Comparison of ENCODE assay signal across 8 cellular contexts in the genomic region with DNA sequence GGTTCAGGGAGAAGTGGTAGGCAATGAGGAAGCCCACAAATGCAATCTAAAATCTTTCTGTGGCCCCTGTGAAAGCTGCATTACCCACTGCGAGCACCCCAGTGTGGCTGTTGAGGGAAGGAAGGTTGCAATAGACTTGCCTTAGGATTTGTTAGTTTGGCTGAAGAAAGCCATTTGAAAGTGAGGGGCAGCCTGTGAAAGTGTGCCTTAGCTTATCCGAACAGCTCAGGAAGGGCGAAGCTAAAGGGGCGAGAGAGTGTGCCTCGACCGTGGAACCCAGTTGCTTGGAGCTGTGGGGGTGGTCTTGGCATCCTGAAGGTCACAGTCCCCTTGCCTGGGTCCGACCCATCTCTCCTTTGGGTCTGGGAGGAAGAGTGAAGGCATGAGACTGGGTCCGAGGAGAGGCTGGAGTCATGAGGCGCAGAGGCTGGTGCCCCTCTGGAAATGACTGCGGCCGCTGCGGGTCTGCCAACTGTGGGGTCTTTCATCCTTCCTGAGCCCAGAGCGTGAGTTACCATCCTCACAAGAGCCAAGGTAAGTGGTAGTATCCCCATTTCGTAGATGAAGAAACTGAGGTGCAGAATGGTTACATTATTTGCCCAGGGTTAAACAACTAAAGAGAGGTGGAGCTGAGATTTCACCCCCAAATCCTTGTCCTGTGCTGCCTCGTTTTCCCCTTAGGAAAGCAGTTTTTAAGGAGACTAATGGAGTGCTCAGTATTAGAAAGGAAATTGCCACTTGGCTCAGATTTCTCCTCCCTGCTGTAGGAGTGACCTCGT. TPM values are rescaled to one million over a fixed set of nuclear protein-coding genes. Genes with fewer than 3 reads are reported as not detected.
A peak's percentile ranks its signal among the peaks of the same experiment; 100 is the strongest.
DNase-seq lines count a peak whose midpoint lies in the region; ATAC-seq and TF ChIP-seq lines count a peak whose summit lies in the region.
"Had no signal": no experiment of that assay in that cellular context is flagged by ENCODE, and none has a peak within 500 bp of the region (broad histone marks: within the 10 kb centered on the region; RNA-seq: fewer than 3 reads in every experiment).

No MANE protein-coding gene starts in this region.

- no peak overlapping the region for H2BK20ac ChIP-seq in IMR-90 (ENCODE audit: low read depth, low read length)

- POLR2A ChIA-PET in IMR-90 (lab: Charles Lee; ENCODE audit: unreplicated experiment): no interaction called here
- POLR2A ChIA-PET in activated naive CD8-positive, alpha-beta T cell treated with anti-CD3 and anti-CD28 coated beads, Interleukin-2, amount 10 ng/mL, durations not matched to agents 7 days and 5 days (lab: Charles Lee): interaction anchor here (0.6 to 3.5 kb wide), 5 partner anchors 14 to 312 kb away, joined by 4 to 9 read pairs (median 7); no protein-coding TSS in a partner anchor

- H3K18ac ChIP-seq in IMR-90 (ENCODE audit: low read depth, low read length): no peak overlapping the region

- WGBS in IMR-90 (ENCODE audit: extremely low coverage in 2 of 2, insufficient read length in 1 of 2), 2 experiments: 100% methylated on average over 3 of the region's 16 CpGs; no CpG with 5 or more reads in 1 of the 2 experiments
- WGBS in right lobe of liver (ENCODE audit: insufficient coverage, low coverage, low lambda C conversion rate, missing lambda C conversion rate): 72% methylated on average over 9 of the region's 16 CpGs

- H3K27ac ChIP-seq in IMR-90 (ENCODE audit: insufficient read depth, low read length): peak overlapping the region; percentile 23; the same call in 1 of the 2 replicates
- H3K27ac ChIP-seq in right lobe of liver: peak overlapping the region in 2 of 3 donors; percentile 57 to 61
- H3K27ac ChIP-seq in substantia nigra (ENCODE audit: low read depth, low read length, poor library complexity, severe bottlenecking): peak overlapping the region; percentile 56

- intact Hi-C loops in IMR-90 (cut with micrococcal nuclease): no loop called here
- intact Hi-C loops in right lobe of liver (cut with DNase I): no loop called here

- peaks cover 13% of the 10 kb centered on the region for H3K9me1 ChIP-seq in IMR-90 (ENCODE audit: insufficient read depth, low read length)

- no peak for DNase-seq in IMR-90
- DNase-seq in activated naive CD8-positive, alpha-beta T cell treated with anti-CD3 and anti-CD28 coated beads, Interleukin-2, amount 10 ng/mL, durations not matched to agents 7 days and 5 days: no peak
- no peak for DNase-seq in right lobe of liver
- no peak for DNase-seq in substantia nigra (lab: John Stamatoyannopoulos, UW)
- no peak for DNase-seq in NCI-H2081 (lab: John Stamatoyannopoulos, UW)
- no peak for DNase-seq in NK-92 (lab: John Stamatoyannopoulos, UW; ENCODE audit: unreplicated experiment)
- DNase-seq: H7 had no signal

- in situ Hi-C loops in IMR-90 (cut with MboI; ENCODE audit: low sequenced_read_pairs): no loop called here

- TF ChIP-seq POLR2A in IMR-90 (IDR thresholded peaks at IDR 0.05; ENCODE audit: low read depth, low read length): no peak
- no peak for TF ChIP-seq POLR2A in right lobe of liver (IDR thresholded peaks at IDR 0.05)

- H2AFZ ChIP-seq in IMR-90 (replicated peaks; ENCODE audit: low read length, poor library complexity): no peak overlapping the region

- peak overlapping the region; percentile 38 for H2AK9ac ChIP-seq in IMR-90 (replicated peaks; ENCODE audit: low read depth, low read length, poor library complexity)

- peak overlapping the region; percentile 24 for H2AK5ac ChIP-seq in IMR-90 (ENCODE audit: low read depth, low read length)

- CTCF ChIA-PET in IMR-90 (lab: Yijun Ruan, JAX): interaction anchor here (0.6 to 1.7 kb wide), 3 partner anchors 9 to 149 kb away, joined by 3 to 5 read pairs (median 4); no protein-coding TSS in a partner anchor

- dilution Hi-C loops in IMR-90 (cut with HindIII; ENCODE audit: low sequenced_read_pairs, unreplicated experiment): no loop called here

- peak overlapping the region; percentile 27; the same call in 1 of the 2 replicates for H4K5ac ChIP-seq in IMR-90 (ENCODE audit: low read depth, low read length)

- H4K91ac ChIP-seq in IMR-90 (ENCODE audit: insufficient read depth, low read depth, low read length): no peak overlapping the region; the same call in 1 of the 2 replicates

- H3K9me3 ChIP-seq in IMR-90 (ENCODE audit: control insufficient read depth, insufficient read depth, low read length) (no peaks in the 10 kb centered on the region), right lobe of liver (no peaks in the 10 kb centered on the region)

- peaks cover 36 to 84% of the 10 kb centered on the region in 2 experiments for H3K79me1 ChIP-seq in IMR-90 (ENCODE audit: low read depth in 1 of 2, low read length in 2 of 2)

- TF ChIP-seq RAD21 in IMR-90 (IDR thresholded peaks at IDR 0.05; ENCODE audit: low read length): no peak

- H3K4me2 ChIP-seq in IMR-90 (ENCODE audit: low read depth, low read length): peak overlapping the region; percentile 62; the same call in 1 of the 2 replicates

- H3K4me1 ChIP-seq in IMR-90 (ENCODE audit: control insufficient read depth, insufficient read depth, low read length): peaks cover 29% of the 10 kb centered on the region
- peaks cover 0 to 36% (median 10%) of the 10 kb centered on the region in 4 donors for H3K4me1 ChIP-seq in right lobe of liver

- H4K8ac ChIP-seq in IMR-90 (ENCODE audit: low read depth in 2 of 2, low read length in 2 of 2): no peak overlapping the region; a peak in 3 of 4 replicates

- H3K27me3 Mint-ChIP-seq in activated naive CD8-positive, alpha-beta T cell treated with anti-CD3 and anti-CD28 coated beads, Interleukin-2, amount 10 ng/mL, durations not matched to agents 7 days and 5 days: no peaks in the 10 kb centered on the region

- no peaks in the 10 kb centered on the region for H3K27me3 ChIP-seq in IMR-90 (ENCODE audit: control insufficient read depth, insufficient read depth, low read length)
- H3K27me3 ChIP-seq in right lobe of liver: no peaks in the 10 kb centered on the region

- peaks cover 11% of the 10 kb centered on the region; the same call in 1 of the 2 replicates for H4K20me1 ChIP-seq in IMR-90 (ENCODE audit: insufficient read depth, low read length)

- H3K4ac ChIP-seq in IMR-90 (ENCODE audit: low read depth, low read length): peak overlapping the region; percentile 44; the same call in 1 of the 2 replicates

- BruUV-seq in IMR-90 (replicated peaks; lab: Mats Ljungman, UMichigan): no TSS peak

- H3K23ac ChIP-seq in IMR-90 (ENCODE audit: low read depth, low read length): peak overlapping the region; percentile 85; the same call in 1 of the 2 replicates

- ATAC-seq in IMR-90 (ENCODE audit: low read depth) (no peak), right lobe of liver (no peak), HG02973 (IDR thresholded peaks at IDR 0.05; ENCODE audit: unreplicated experiment) (no peak)
- ATAC-seq in activated naive CD8-positive, alpha-beta T cell treated with anti-CD3 and anti-CD28 coated beads, Interleukin-2, amount 10 ng/mL, durations not matched to agents 7 days and 5 days (ENCODE audit: low read depth): no peak

- peak overlapping the region; percentile 72 for H2BK5ac ChIP-seq in IMR-90 (ENCODE audit: low read depth, low read length, poor library complexity, severe bottlenecking)

- no peak overlapping the region for H2BK15ac ChIP-seq in IMR-90 (ENCODE audit: low read depth, low read length)

- H3K4me1 Mint-ChIP-seq in activated naive CD8-positive, alpha-beta T cell treated with anti-CD3 and anti-CD28 coated beads, Interleukin-2, amount 10 ng/mL, durations not matched to agents 7 days and 5 days: peaks cover 49% of the 10 kb centered on the region

- peak overlapping the region; percentile 66 for H3K4me3 Mint-ChIP-seq in activated naive CD8-positive, alpha-beta T cell treated with anti-CD3 and anti-CD28 coated beads, Interleukin-2, amount 10 ng/mL, durations not matched to agents 7 days and 5 days

- H3K36me3 ChIP-seq in IMR-90 (ENCODE audit: control insufficient read depth, insufficient read depth, low read length) (no peaks in the 10 kb centered on the region), right lobe of liver (no peaks in the 10 kb centered on the region)

- peak overlapping the region; percentile 72 for H3K27ac Mint-ChIP-seq in activated naive CD8-positive, alpha-beta T cell treated with anti-CD3 and anti-CD28 coated beads, Interleukin-2, amount 10 ng/mL, durations not matched to agents 7 days and 5 days

- TF ChIP-seq CTCF in IMR-90 (conservative IDR thresholded peaks at IDR 0.05; ENCODE audit: low read depth, low read length): no peak
- TF ChIP-seq CTCF in right lobe of liver (IDR thresholded peaks at IDR 0.05): no peak

- 0 out of 2 replicates have a peak overlapping the region, but pooled peaks have one; percentile 3 for H3K14ac ChIP-seq in IMR-90 (replicated peaks; ENCODE audit: low read depth, low read length)

- H3K9me3 Mint-ChIP-seq in activated naive CD8-positive, alpha-beta T cell treated with anti-CD3 and anti-CD28 coated beads, Interleukin-2, amount 10 ng/mL, durations not matched to agents 7 days and 5 days: no peaks in the 10 kb centered on the region

- peaks cover 17% of the 10 kb centered on the region for H3K36me3 Mint-ChIP-seq in activated naive CD8-positive, alpha-beta T cell treated with anti-CD3 and anti-CD28 coated beads, Interleukin-2, amount 10 ng/mL, durations not matched to agents 7 days and 5 days

- peak overlapping the region; percentile 14; the same call in 1 of the 2 replicates for H3K9ac ChIP-seq in IMR-90 (ENCODE audit: low read depth, low read length)

- H3K56ac ChIP-seq in IMR-90 (ENCODE audit: extremely low read depth, insufficient read depth, low read length): no peak overlapping the region

- no peak overlapping the region for H2BK120ac ChIP-seq in IMR-90 (ENCODE audit: low read depth, low read length)

- H3K4me3 ChIP-seq in IMR-90 (ENCODE audit: insufficient read depth, low read depth, low read length) (no peak overlapping the region), right lobe of liver (no peak overlapping the region)

RNA-seq across cellular contexts. Expression of a gene that starts 24.4 kb away (rescaled TPM):
- total RNA-seq in IMR-90 (2012; rRNA removed): 17.9 and 20.3 TPM in 2 replicates
- 14.0 and 19.1 TPM in 2 replicates for polyA plus RNA-seq in IMR-90 (2012; rRNA removed)
- 11.0 and 16.7 TPM in 2 replicates for polyA plus RNA-seq in IMR-90 (2012; cell fraction: cytosol; rRNA removed)
- polyA plus RNA-seq in IMR-90 (2012; cell fraction: nucleus; rRNA removed; ENCODE audit: low replicate concordance): 61.0 and 98.5 TPM in 2 replicates
- 10 to 100 TPM; 21.2 to 21.8 TPM for total RNA-seq in activated naive CD8-positive, alpha-beta T cell treated with anti-CD3 and anti-CD28 coated beads, Interleukin-2, amount 10 ng/mL, durations not matched to agents 7 days and 5 days
- 10 to 100 TPM; 21.2 to 81.5 (median 53.3) TPM for total RNA-seq in right lobe of liver

RNA-seq across cellular contexts. Expression of a gene that starts 25.3 kb away (rescaled TPM):
- total RNA-seq in IMR-90 (2012; rRNA removed): 8.3 and 9.7 TPM in 2 replicates
- 10.1 and 10.4 TPM in 2 replicates for polyA plus RNA-seq in IMR-90 (2012; rRNA removed)
- 7.8 and 9.2 TPM in 2 replicates for polyA plus RNA-seq in IMR-90 (2012; cell fraction: cytosol; rRNA removed)
- 3.5 and 5.6 TPM in 2 replicates for polyA plus RNA-seq in IMR-90 (2012; cell fraction: nucleus; rRNA removed; ENCODE audit: low replicate concordance)
- total RNA-seq in activated naive CD8-positive, alpha-beta T cell treated with anti-CD3 and anti-CD28 coated beads, Interleukin-2, amount 10 ng/mL, durations not matched to agents 7 days and 5 days: 10 to 100 TPM; 11.8 to 13.2 TPM
- total RNA-seq in right lobe of liver: 1 to 10 TPM; 3.9 to 6.8 (median 5.7) TPM

RNA-seq across cellular contexts. Expression of a gene that starts 35.1 kb away (rescaled TPM):
- 90.3 and 107 TPM in 2 replicates for total RNA-seq in IMR-90 (2012; rRNA removed)
- 99.2 and 100 TPM in 2 replicates for polyA plus RNA-seq in IMR-90 (2012; rRNA removed)
- polyA plus RNA-seq in IMR-90 (2012; cell fraction: cytosol; rRNA removed): 69.7 and 115 TPM in 2 replicates
- polyA plus RNA-seq in IMR-90 (2012; cell fraction: nucleus; rRNA removed; ENCODE audit: low replicate concordance): 116 and 217 TPM in 2 replicates
- 10 to 100 TPM; 51.8 to 53.2 TPM for total RNA-seq in activated naive CD8-positive, alpha-beta T cell treated with anti-CD3 and anti-CD28 coated beads, Interleukin-2, amount 10 ng/mL, durations not matched to agents 7 days and 5 days
- total RNA-seq in right lobe of liver: 10 to 100 TPM; 27.2 to 67.2 (median 30.5) TPM

RNA-seq across cellular contexts. Expression of a gene that starts 56.9 kb away (rescaled TPM):
- total RNA-seq in IMR-90 (2012; rRNA removed) (not detected in 2 replicates), right lobe of liver (10 to 100 TPM in 4 of 6 experiments, 1 to 10 TPM in 2; 2.7 to 81.8 (median 18.1) TPM)
- not detected in 2 replicates for polyA plus RNA-seq in IMR-90 (2012; rRNA removed)
- polyA plus RNA-seq in IMR-90 (2012; cell fraction: cytosol; rRNA removed): not detected in 2 replicates
- not detected in 2 replicates for polyA plus RNA-seq in IMR-90 (2012; cell fraction: nucleus; rRNA removed; ENCODE audit: low replicate concordance)
- total RNA-seq in activated naive CD8-positive, alpha-beta T cell treated with anti-CD3 and anti-CD28 coated beads, Interleukin-2, amount 10 ng/mL, durations not matched to agents 7 days and 5 days: not detected
- total RNA-seq: H7 had no signal
